In genomic region chr6:85403331-85404015, GRCh38 we compare ENCODE assay signal across 9 cellular contexts. TPM values are rescaled to one million over a fixed set of nuclear protein-coding genes. Genes with fewer than 3 reads are reported as not detected.
DNase-seq lines count a peak whose midpoint lies in the region; ATAC-seq and TF ChIP-seq lines count a peak whose summit lies in the region.
"Had no signal": no experiment of that assay in that cellular context is flagged by ENCODE, and none has a peak within 500 bp of the region (broad histone marks: within the 10 kb centered on the region; RNA-seq: fewer than 3 reads in every experiment).

No MANE protein-coding gene starts in this region.

- H4K20me1 ChIP-seq in HCT116 (ENCODE audit: insufficient read depth), result no peaks in the 10 kb centered on the region

- intact Hi-C loops in HCT116 (cut with micrococcal nuclease), result loop anchor here (5.0 kb wide), 1 partner anchor 41 kb away; no protein-coding TSS in a partner anchor

- POLR2A ChIA-PET in HCT116 (lab: Charles Lee), result interaction anchor here (1.0 to 1.4 kb wide), 2 partner anchors 49 to 61 kb away, joined by 3 to 4 read pairs; no protein-coding TSS in a partner anchor
- POLR2A ChIA-PET in activated naive CD8-positive, alpha-beta T cell treated with anti-CD3 and anti-CD28 coated beads, Interleukin-2, amount 10 ng/mL, durations not matched to agents 7 days and 5 days (lab: Charles Lee), result interaction anchor here (1.3 to 2.4 kb wide), 2 partner anchors 47 to 275 kb away, joined by 6 to 14 read pairs; partner anchors contain the start of gene NT5E

- H3K9me3 Mint-ChIP-seq in activated naive CD8-positive, alpha-beta T cell treated with anti-CD3 and anti-CD28 coated beads, Interleukin-2, amount 10 ng/mL, durations not matched to agents 7 days and 5 days, result no peaks in the 10 kb centered on the region

- H3K4me3 ChIP-seq in HCT116 (replicated peaks in 1 of 2; ENCODE audit: low read depth in 1 of 2, low read length in 2 of 2), result peak overlapping the region in 1 of 2 experiments; percentile 29; a peak in 2 of 4 replicates

- DNase-seq in HCT116 (ENCODE audit: low read depth, low spot score) (no peak), islet precursor cell (peak; percentile 82), SHP77 (lab: John Stamatoyannopoulos, UW) (no peak), germinal center (ENCODE audit: low spot score) (no peak), NCI-H69 (lab: John Stamatoyannopoulos, UW) (no peak)
- DNase-seq in activated naive CD8-positive, alpha-beta T cell treated with anti-CD3 and anti-CD28 coated beads, Interleukin-2, amount 10 ng/mL, durations not matched to agents 7 days and 5 days, result no peak
- DNase-seq in activated CD4-positive, alpha-beta T cell treated with anti-CD3 and anti-CD28 coated beads for 4 hours, result no peak
- DNase-seq: T-helper 9 cell had no signal

- RAD21 ChIA-PET in HCT116 (lab: Charles Lee; ENCODE audit: low non-redundant PET in 1 of 2, low total read pairs in 2 of 2, uncharacterized antibody in 2 of 2, unreplicated experiment in 2 of 2), result no interaction called here

- TSS peak; percentile 80 for BruUV-seq in HCT116 (replicated peaks; lab: Mats Ljungman, UMichigan)

- TF ChIP-seq CTCF in 22Rv1 (IDR thresholded peaks at IDR 0.05) (no peak), HCT116 (IDR thresholded peaks at IDR 0.05 in 2 of 3, conservative IDR thresholded peaks at IDR 0.05 in 1 of 3; ENCODE audit: borderline replicate concordance in 1 of 3, insufficient read depth in 1 of 3, low read depth in 2 of 3, low read length in 2 of 3) (no peak)

- peak; percentile 69 for ATAC-seq in HCT116
- ATAC-seq in activated naive CD8-positive, alpha-beta T cell treated with anti-CD3 and anti-CD28 coated beads, Interleukin-2, amount 10 ng/mL, durations not matched to agents 7 days and 5 days (ENCODE audit: low read depth), result no peak

- peaks cover 3% of the 10 kb centered on the region for H3K36me3 Mint-ChIP-seq in activated naive CD8-positive, alpha-beta T cell treated with anti-CD3 and anti-CD28 coated beads, Interleukin-2, amount 10 ng/mL, durations not matched to agents 7 days and 5 days

- peak overlapping the region; percentile 36 for H3K9ac ChIP-seq in HCT116 (ENCODE audit: low read length)

- H3K27ac ChIP-seq in 22Rv1, result peak overlapping the region; percentile 91
- H3K27ac ChIP-seq in HCT116 (ENCODE audit: low read depth, low read length), result peak overlapping the region; percentile 23; the same call in 1 of the 2 replicates

- peaks cover 24 to 63% of the 10 kb centered on the region in 2 experiments for H3K4me1 ChIP-seq in HCT116 (ENCODE audit: control insufficient read depth in 1 of 2, insufficient read depth in 2 of 2, low read length in 2 of 2)

- H2AFZ ChIP-seq in HCT116 (ENCODE audit: low read depth, low read length, poor library complexity, severe bottlenecking), result no peak overlapping the region

- peak overlapping the region; percentile 1 for H3K27ac Mint-ChIP-seq in activated naive CD8-positive, alpha-beta T cell treated with anti-CD3 and anti-CD28 coated beads, Interleukin-2, amount 10 ng/mL, durations not matched to agents 7 days and 5 days

- no peaks in the 10 kb centered on the region for H3K79me2 ChIP-seq in HCT116 (ENCODE audit: insufficient read depth, low read length)

- CTCF ChIA-PET in HCT116 (lab: Charles Lee), result no interaction called here

- peak; percentile 29; the same call in 1 of the 2 replicates for TF ChIP-seq RAD21 in HCT116 (IDR thresholded peaks at IDR 0.05; ENCODE audit: low read depth)

- H3K36me3 ChIP-seq in HCT116 (ENCODE audit: control insufficient read depth in 1 of 2, insufficient read depth in 2 of 2, low read length in 2 of 2), result no peaks in the 10 kb centered on the region

- peaks cover 52% of the 10 kb centered on the region for H3K4me1 Mint-ChIP-seq in activated naive CD8-positive, alpha-beta T cell treated with anti-CD3 and anti-CD28 coated beads, Interleukin-2, amount 10 ng/mL, durations not matched to agents 7 days and 5 days

- no peak for TF ChIP-seq POLR2A in HCT116 (IDR thresholded peaks at IDR 0.05; ENCODE audit: borderline replicate concordance, extremely low read depth, insufficient read depth, insufficient read length)

- no peaks in the 10 kb centered on the region for H3K9me3 ChIP-seq in HCT116 (ENCODE audit: control insufficient read depth in 1 of 2, insufficient read depth in 1 of 2, low read depth in 1 of 2, low read length in 2 of 2)

- H3K27me3 Mint-ChIP-seq in activated naive CD8-positive, alpha-beta T cell treated with anti-CD3 and anti-CD28 coated beads, Interleukin-2, amount 10 ng/mL, durations not matched to agents 7 days and 5 days, result no peaks in the 10 kb centered on the region

- no peaks in the 10 kb centered on the region for H3K27me3 ChIP-seq in HCT116 (ENCODE audit: insufficient read depth, low read length)

- no peak overlapping the region for H3K4me3 Mint-ChIP-seq in activated naive CD8-positive, alpha-beta T cell treated with anti-CD3 and anti-CD28 coated beads, Interleukin-2, amount 10 ng/mL, durations not matched to agents 7 days and 5 days

- H3K9me2 ChIP-seq in HCT116 (ENCODE audit: insufficient read depth), result no peaks in the 10 kb centered on the region

- peak overlapping the region; percentile 45 for H3K4me2 ChIP-seq in HCT116 (ENCODE audit: low read length)

TF ChIP-seq in HCT116, 20 proteins besides CTCF, POLR2A, EP300 and RAD21 (continues in another document):
- peak; percentile 30; the same call in 1 of the 2 replicates for TF ChIP-seq CBX3 (IDR thresholded peaks at IDR 0.05; ENCODE audit: low read depth)
- TF ChIP-seq ZFX (IDR thresholded peaks at IDR 0.05), result no peak
- peak; percentile 60; the same call in 1 of the 2 replicates for TF ChIP-seq MAX (IDR thresholded peaks at IDR 0.05)
- TF ChIP-seq SP1 (IDR thresholded peaks at IDR 0.05; ENCODE audit: low read depth), result peak; percentile 84
- no peak for TF ChIP-seq EZH2phosphoT487 (IDR thresholded peaks at IDR 0.05; ENCODE audit: borderline replicate concordance)
- no peak for TF ChIP-seq ZBTB33 (IDR thresholded peaks at IDR 0.05; ENCODE audit: extremely low read depth, insufficient replicate concordance, low read length)
- no peak for TF ChIP-seq EZH2 (IDR thresholded peaks at IDR 0.05)
- no peak for TF ChIP-seq YY1 (IDR thresholded peaks at IDR 0.05; ENCODE audit: extremely low read depth, insufficient replicate concordance, low read depth, low read length)
- TF ChIP-seq POLR2AphosphoS5 (IDR thresholded peaks at IDR 0.05; ENCODE audit: low read depth, low read length), result no peak
- TF ChIP-seq CEBPB (IDR thresholded peaks at IDR 0.05; ENCODE audit: low read depth), result peak; percentile 55; the same call in 1 of the 2 replicates
- TF ChIP-seq ELF1 (IDR thresholded peaks at IDR 0.05; ENCODE audit: borderline replicate concordance, low read depth), result no peak
- TF ChIP-seq ZNF274 (IDR thresholded peaks at IDR 0.05; ENCODE audit: low read depth, low read length), result no peak
- TF ChIP-seq EGR1 (IDR thresholded peaks at IDR 0.05; ENCODE audit: low read depth), result no peak
- TF ChIP-seq REST (IDR thresholded peaks at IDR 0.05; ENCODE audit: low read depth), result no peak
- peak; percentile 75 for TF ChIP-seq FOSL1 (IDR thresholded peaks at IDR 0.05; ENCODE audit: low read depth)
- TF ChIP-seq SIN3A (IDR thresholded peaks at IDR 0.05; ENCODE audit: low read depth), result peak; percentile 49; the same call in 1 of the 2 replicates
- peak; percentile 73 for TF ChIP-seq JUND (IDR thresholded peaks at IDR 0.05)

RNA-seq across cellular contexts. Expression of gene NT5E, which starts 46.4 kb away (rescaled TPM):
- total RNA-seq in HCT116 (2021; ENCODE audit: unreplicated experiment), result 68.2 TPM
- polyA plus RNA-seq in HCT116 (2012), result 86.0 and 100 TPM in 2 replicates
- 10 to 100 TPM; 26.8 to 30.7 TPM for total RNA-seq in activated naive CD8-positive, alpha-beta T cell treated with anti-CD3 and anti-CD28 coated beads, Interleukin-2, amount 10 ng/mL, durations not matched to agents 7 days and 5 days
